ENCODE assay signal across 24 cellular contexts in the genomic region with DNA sequence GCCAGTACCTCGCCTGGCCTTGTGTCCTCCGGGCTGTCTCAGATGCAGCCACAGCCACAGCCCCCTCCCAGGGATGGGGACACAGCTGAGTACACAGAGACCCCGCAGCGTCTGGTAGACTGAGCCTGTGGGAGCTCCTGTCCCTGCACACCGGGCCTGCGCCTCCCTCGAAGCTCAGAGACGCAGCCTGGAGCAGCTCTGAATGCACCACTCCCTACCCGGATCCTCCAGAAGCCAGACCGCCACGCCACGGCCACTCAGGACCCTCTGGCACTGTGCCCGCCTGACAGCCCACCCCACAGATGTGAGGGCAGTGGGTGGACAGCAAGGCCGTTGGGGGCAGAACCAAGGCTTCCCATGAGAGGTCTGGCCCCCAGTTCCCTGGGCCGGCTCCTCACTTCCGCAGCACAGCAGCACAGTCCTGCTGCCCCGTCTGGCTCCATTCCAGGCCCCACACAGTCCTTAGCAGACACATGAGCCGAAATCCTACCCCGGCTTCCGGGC. TPM values are rescaled to one million over a fixed set of nuclear protein-coding genes. Genes with fewer than 3 reads are reported as not detected.
"Had no signal": no experiment of that assay in that cellular context is flagged by ENCODE, and none has a peak within 500 bp of the region (broad histone marks: within the 10 kb centered on the region; RNA-seq: fewer than 3 reads in every experiment).

No MANE protein-coding gene starts in this region.

- H3K27ac ChIP-seq: adrenal gland, neural progenitor cell, ovary, VCaP had no signal

- H3K4me3 ChIP-seq: adrenal gland, esophagus muscularis mucosa, mucosa of descending colon, neural progenitor cell, ovary, tibial nerve had no signal

- H2AFZ ChIP-seq: neural progenitor cell had no signal

- FAIRE-seq: astrocyte, bronchial epithelial cell, endothelial cell of umbilical vein, kidney had no signal

- H3K27me3 ChIP-seq: adrenal gland, neural progenitor cell, ovary, tibial nerve had no signal

- H3K36me3 ChIP-seq: adrenal gland, neural progenitor cell, ovary had no signal

- H3K4me1 ChIP-seq: adrenal gland, neural progenitor cell had no signal

- H3K9ac ChIP-seq: neural progenitor cell had no signal

- DNase-seq: activated CD4-positive, CD25-positive, alpha-beta regulatory T cell treated with anti-CD3 and anti-CD28 coated beads, Interleukin-2, amount 50 U/mL, for 72 hours; activated gamma-delta T cell treated with Interleukin-2 at 50 U/mL for 16 hours; adrenal gland; effector CD8-positive, alpha-beta T cell; hippocampal formation; kidney; mesenchymal stem cell; mucosa of descending colon; naive B cell; stimulated activated CD4-positive, alpha-beta T cell treated with anti-CD3 and anti-CD28 coated beads, Interleukin-2, amount 100 ng/mL, for 24 hours; stimulated activated naive CD8-positive, alpha-beta T cell treated with anti-CD3 and anti-CD28 coated beads, Interleukin-15, Interleukin-2, amounts not matched to agents 100 U/mL and 50 U/mL, for 24 hours; substantia nigra; T-helper 2 cell had no signal

- H3K4me2 ChIP-seq: neural progenitor cell had no signal

- ATAC-seq: activated naive CD4-positive, alpha-beta T cell treated with anti-CD3 and anti-CD28 coated beads, Interleukin-2, amount 50 U/mL, for 72 hours; mucosa of descending colon; stimulated activated naive CD8-positive, alpha-beta T cell treated with anti-CD3 and anti-CD28 coated beads, Interleukin-15, Interleukin-2, amounts not matched to agents 100 U/mL and 50 U/mL, for 24 hours had no signal

- H3K9me3 ChIP-seq: adrenal gland, esophagus muscularis mucosa, mucosa of descending colon, ovary, tibial nerve had no signal

RNA-seq across cellular contexts. Expression of gene PAPOLB, which starts 40.8 kb away (rescaled TPM):
- total RNA-seq: activated naive CD4-positive, alpha-beta T cell treated with anti-CD3 and anti-CD28 coated beads, Interleukin-2, amount 50 U/mL, for 72 hours; activated T-helper 1 cell treated with anti-CD3 and anti-CD28 coated beads, Interleukin-12 subunit alpha, Interleukin-12 subunit beta, Interleukin-2, Interleukin-4 antibody, amounts not matched to agents 30 ng/mL and 10 ng/mL and 1 ng/mL, durations not matched to agents 14 hours and 24 hours and 36 hours; adrenal gland; astrocyte; bronchial epithelial cell had no signal
- polyA plus RNA-seq: endothelial cell of umbilical vein, liver, ovary had no signal
